10 cellular contexts compared by ENCODE assay signal in the genomic region with DNA sequence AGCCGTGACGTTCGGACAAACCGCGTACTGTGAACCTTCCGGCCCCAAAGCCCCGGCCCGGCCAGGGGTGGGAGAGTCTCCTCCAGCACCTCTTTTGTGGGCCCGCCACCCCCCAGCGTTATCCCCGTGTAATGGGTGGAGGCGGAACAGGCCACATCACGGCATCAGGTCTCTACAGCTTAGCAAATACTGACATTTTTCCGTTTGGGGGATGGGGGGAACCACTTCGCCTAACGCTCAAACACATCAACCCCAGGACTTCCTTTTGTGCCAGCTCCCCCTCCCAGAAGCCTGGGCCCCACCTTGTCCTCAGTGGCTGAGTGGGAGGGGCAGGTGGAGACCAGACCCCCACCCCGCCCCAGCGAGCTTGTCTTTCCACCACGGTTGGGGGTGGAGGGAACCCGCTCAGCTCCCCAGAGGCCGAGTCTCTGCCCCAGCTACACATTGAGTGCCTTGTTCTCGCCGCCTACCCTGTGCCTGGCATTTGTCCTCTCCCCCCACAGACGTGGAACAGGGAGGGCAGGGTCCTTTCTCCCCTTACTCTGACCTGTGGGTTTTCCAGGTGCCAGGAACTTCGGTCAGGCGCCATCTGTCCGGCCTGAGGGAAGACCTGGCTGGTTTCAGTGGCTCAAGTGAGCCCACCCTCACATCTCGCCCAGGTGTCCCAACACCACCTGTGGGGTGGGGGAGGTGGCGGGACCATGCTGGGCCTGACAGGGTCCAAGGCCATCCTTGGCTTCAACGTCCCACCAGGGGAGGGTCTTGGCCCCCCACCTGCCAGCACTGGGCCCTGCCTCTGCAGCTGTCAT. TPM values are rescaled to one million over a fixed set of nuclear protein-coding genes. Genes with fewer than 3 reads are reported as not detected.
DNase-seq lines count a peak whose midpoint lies in the region; ATAC-seq and TF ChIP-seq lines count a peak whose summit lies in the region.
"Had no signal": no experiment of that assay in that cellular context is flagged by ENCODE, and none has a peak within 500 bp of the region (broad histone marks: within the 10 kb centered on the region; RNA-seq: fewer than 3 reads in every experiment).

No MANE protein-coding gene starts in this region.

- H3K9ac ChIP-seq in SK-N-SH = no peak overlapping the region
- H3K9ac ChIP-seq in fibroblast of lung (ENCODE audit: insufficient read depth, low read length) = no peak overlapping the region

- CTCF ChIA-PET in SK-N-SH (lab: Yijun Ruan, JAX) = interaction anchor here (0.7 to 2.5 kb wide), 3 partner anchors 11 to 175 kb away, joined by 3 to 7 read pairs (median 4); no protein-coding TSS in a partner anchor

- ATAC-seq in SK-N-SH treated with all-trans-retinoic acid at 6 μM for 48 hours (no peak), GM21576 (IDR thresholded peaks at IDR 0.05; ENCODE audit: unreplicated experiment) (no peak)

- H3K36me3 ChIP-seq in SK-N-SH (replicated peaks in 1 of 2; ENCODE audit: control insufficient read depth in 1 of 2, insufficient read depth in 2 of 2, low read length in 1 of 2) (peaks cover 4 to 41% of the 10 kb centered on the region in 2 experiments), WERI-Rb-1 (peaks cover 73% of the 10 kb centered on the region), fibroblast of lung (ENCODE audit: control insufficient read depth, insufficient read depth, low read length) (peaks cover 31% of the 10 kb centered on the region)

- peaks cover 9% of the 10 kb centered on the region for H3F3A ChIP-seq in SK-N-SH (replicated peaks; ENCODE audit: insufficient read depth)

- H3K9me3 ChIP-seq in SK-N-SH = no peaks in the 10 kb centered on the region
- H3K9me3 ChIP-seq in WERI-Rb-1 (ENCODE audit: severe bottlenecking) = no peaks in the 10 kb centered on the region
- H3K9me3 ChIP-seq in fibroblast of lung (ENCODE audit: control insufficient read depth, insufficient read depth, low read depth, low read length) = no peaks in the 10 kb centered on the region

- no peaks in the 10 kb centered on the region for H3K27me3 ChIP-seq in SK-N-SH (ENCODE audit: insufficient read depth)
- no peaks in the 10 kb centered on the region for H3K27me3 ChIP-seq in WERI-Rb-1 (ENCODE audit: insufficient read depth, low read depth, severe bottlenecking)
- no peaks in the 10 kb centered on the region for H3K27me3 ChIP-seq in fibroblast of lung (ENCODE audit: control insufficient read depth, insufficient read depth, low read length)

- H3K27ac ChIP-seq in SK-N-SH (ENCODE audit: low read depth in 2 of 2, low read length in 1 of 2) (peak overlapping the region in 1 of 2 experiments; percentile 12; a peak in 1 of 4 replicates), WERI-Rb-1 (peak overlapping the region; percentile 29; the same call in 1 of the 2 replicates), fibroblast of lung (ENCODE audit: insufficient read depth, low read length) (peak overlapping the region; percentile 34)

- H3K4me3 ChIP-seq in SK-N-SH (ENCODE audit: low read depth in 2 of 2, low read length in 1 of 2) (no peak overlapping the region), WERI-Rb-1 (ENCODE audit: low read depth, low read length) (no peak overlapping the region), fibroblast of lung (replicated peaks in 1 of 4; ENCODE audit: control extremely low read depth in 1 of 4, insufficient read depth in 1 of 4, low read depth in 3 of 4, low read length in 4 of 4) (no peak overlapping the region)

- no peak overlapping the region for H3K4me2 ChIP-seq in SK-N-SH
- no peak overlapping the region for H3K4me2 ChIP-seq in fibroblast of lung (ENCODE audit: extremely low read depth, insufficient read depth, low read length)

- DNase-seq in SK-N-SH = peak; percentile 43
- DNase-seq in WERI-Rb-1 = no peak
- DNase-seq in fibroblast of lung (ENCODE audit: low read depth in 2 of 2) = no peak
- DNase-seq in stimulated activated CD8-positive, alpha-beta memory T cell treated with anti-CD3 and anti-CD28 coated beads, Interleukin-7, amount 100 ng/mL, for 4 hours (ENCODE audit: low read depth in 2 of 2) = peak; percentile 21 to 51
- no peak for DNase-seq in AML-193 (lab: John Stamatoyannopoulos, UW)
- no peak for DNase-seq in C1 segment of cervical spinal cord (lab: John Stamatoyannopoulos, UW)
- DNase-seq: activated CD4-positive, CD25-positive, alpha-beta regulatory T cell; NCI-H1694 had no signal

- H3K4me1 ChIP-seq in SK-N-SH (ENCODE audit: control insufficient read depth in 1 of 2, insufficient read depth in 2 of 2, low read depth in 1 of 2, low read length in 1 of 2) = peaks cover 5 to 9% of the 10 kb centered on the region in 2 experiments; a peak in 1 of 4 replicates
- peaks cover 8% of the 10 kb centered on the region for H3K4me1 ChIP-seq in fibroblast of lung (ENCODE audit: control insufficient read depth, extremely low read depth, insufficient read depth, low read length)

- WGBS in SK-N-SH (ENCODE audit: low lambda C conversion rate) = 78% methylated on average over 25 of the region's 30 CpGs

- no peak overlapping the region for H2AFZ ChIP-seq in SK-N-SH (ENCODE audit: low read depth)
- H2AFZ ChIP-seq in fibroblast of lung (ENCODE audit: low read length) = no peak overlapping the region

- TF ChIP-seq EP300 in SK-N-SH (IDR thresholded peaks at IDR 0.05; ENCODE audit: borderline replicate concordance in 1 of 2, low read depth in 1 of 2, low read length in 1 of 2) = no peak

- H3K79me2 ChIP-seq in SK-N-SH (ENCODE audit: insufficient read depth) (no peaks in the 10 kb centered on the region), fibroblast of lung (ENCODE audit: control insufficient read depth, insufficient read depth, low read length) (no peaks in the 10 kb centered on the region)

- POLR2A ChIA-PET in SK-N-SH (lab: Yijun Ruan, JAX) = no interaction called here

- TF ChIP-seq CTCF in SK-N-SH (IDR thresholded peaks at IDR 0.05) (no peak), WERI-Rb-1 (IDR thresholded peaks at IDR 0.05; ENCODE audit: low read depth, low read length) (no peak), fibroblast of lung (conservative IDR thresholded peaks at IDR 0.05 in 1 of 2, IDR thresholded peaks at IDR 0.05 in 1 of 2; ENCODE audit: low read depth in 1 of 2, low read length in 2 of 2) (no peak)

- no peaks in the 10 kb centered on the region for H3K9me2 ChIP-seq in SK-N-SH

- H4K20me1 ChIP-seq in SK-N-SH (ENCODE audit: insufficient read depth) = peaks cover 10% of the 10 kb centered on the region; the same call in 1 of the 2 replicates
- no peaks in the 10 kb centered on the region for H4K20me1 ChIP-seq in fibroblast of lung (ENCODE audit: control insufficient read depth, extremely low read depth, insufficient read depth, low read length)

- TF ChIP-seq RAD21 in SK-N-SH (IDR thresholded peaks at IDR 0.05; ENCODE audit: low read length) = no peak

TF ChIP-seq in SK-N-SH, 30 proteins besides CTCF, POLR2A, EP300 and RAD21:
- TF ChIP-seq NRF1 (IDR thresholded peaks at IDR 0.05; ENCODE audit: low read depth, low read length) (no peak), POLR2AphosphoS5 (IDR thresholded peaks at IDR 0.05; ENCODE audit: low read depth, low read length) (no peak)
TF ChIP-seq in SK-N-SH: peak in this region for 0.

TF ChIP-seq in SK-N-SH treated with all-trans-retinoic acid at 6 μM for 48 hours, 23 proteins besides CTCF, POLR2A, EP300 and RAD21:
- TF ChIP-seq ZNF70 (CRISPR knock-in tag; IDR thresholded peaks at IDR 0.05) (no peak), PPARA (CRISPR knock-in tag; IDR thresholded peaks at IDR 0.05; ENCODE audit: borderline replicate concordance) (no peak), OSR1 (CRISPR knock-in tag; IDR thresholded peaks at IDR 0.05) (no peak), ISL1 (CRISPR knock-in tag; IDR thresholded peaks at IDR 0.05) (no peak)
- TF ChIP-seq, protein P1, sequence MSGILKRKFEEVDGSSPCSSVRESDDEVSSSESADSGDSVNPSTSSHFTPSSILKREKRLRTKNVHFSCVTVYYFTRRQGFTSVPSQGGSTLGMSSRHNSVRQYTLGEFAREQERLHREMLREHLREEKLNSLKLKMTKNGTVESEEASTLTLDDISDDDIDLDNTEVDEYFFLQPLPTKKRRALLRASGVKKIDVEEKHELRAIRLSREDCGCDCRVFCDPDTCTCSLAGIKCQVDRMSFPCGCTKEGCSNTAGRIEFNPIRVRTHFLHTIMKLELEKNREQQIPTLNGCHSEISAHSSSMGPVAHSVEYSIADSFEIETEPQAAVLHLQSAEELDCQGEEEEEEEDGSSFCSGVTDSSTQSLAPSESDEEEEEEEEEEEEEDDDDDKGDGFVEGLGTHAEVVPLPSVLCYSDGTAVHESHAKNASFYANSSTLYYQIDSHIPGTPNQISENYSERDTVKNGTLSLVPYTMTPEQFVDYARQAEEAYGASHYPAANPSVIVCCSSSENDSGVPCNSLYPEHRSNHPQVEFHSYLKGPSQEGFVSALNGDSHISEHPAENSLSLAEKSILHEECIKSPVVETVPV (CRISPR knock-in tag; IDR thresholded peaks at IDR 0.05) = no peak

RNA-seq across cellular contexts. Expression of a gene that starts 29.6 kb away (rescaled TPM):
- polyA plus RNA-seq in SK-N-SH (2012; rRNA removed) (24.2 and 29.1 TPM in 2 replicates), fibroblast of lung (13.5 and 18.7 TPM in 2 replicates)
- polyA plus RNA-seq in SK-N-SH (2012; cell fraction: cytosol; rRNA removed) = 7.5 and 15.9 TPM in 2 replicates
- polyA plus RNA-seq in SK-N-SH (2012; cell fraction: nucleus; rRNA removed) = 95.7 and 113 TPM in 2 replicates
- 69.1 and 75.8 TPM in 2 replicates for total RNA-seq in fibroblast of lung
- 33.2 and 49.9 TPM in 2 replicates for polyA plus RNA-seq in fibroblast of lung (2012)
- polyA minus RNA-seq in fibroblast of lung (ENCODE audit: low replicate concordance) = 118 and 132 TPM in 2 replicates

RNA-seq across cellular contexts. Expression of a gene that starts 36.1 kb away (rescaled TPM):
- polyA plus RNA-seq in SK-N-SH (2012; rRNA removed) (0.49 and 0.61 TPM in 2 replicates), fibroblast of lung (0.67 and 0.73 TPM in 2 replicates)
- polyA plus RNA-seq in SK-N-SH (2012; cell fraction: cytosol; rRNA removed) = 0.42 and 0.54 TPM in 2 replicates
- 1.4 TPM in 2 replicates for polyA plus RNA-seq in SK-N-SH (2012; cell fraction: nucleus; rRNA removed)
- total RNA-seq in fibroblast of lung = 2.8 and 5.8 TPM in 2 replicates
- 1.5 and 2.0 TPM in 2 replicates for polyA plus RNA-seq in fibroblast of lung (2012)
- 0.59 and 1.2 TPM in 2 replicates for polyA minus RNA-seq in fibroblast of lung (ENCODE audit: low replicate concordance)

RNA-seq across cellular contexts. Expression of a gene that starts 41.4 kb away (rescaled TPM):
- polyA plus RNA-seq in SK-N-SH (2012; rRNA removed) (0.05 and 0.06 TPM in 2 replicates), fibroblast of lung (0.06 TPM in 1 of 2 replicates, not detected in the other)
- polyA plus RNA-seq in SK-N-SH (2012; cell fraction: cytosol; rRNA removed) = not detected in 2 replicates
- 0.27 and 0.43 TPM in 2 replicates for polyA plus RNA-seq in SK-N-SH (2012; cell fraction: nucleus; rRNA removed)
- under 0.01 and 0.17 TPM in 2 replicates for total RNA-seq in fibroblast of lung
- not detected in 2 replicates for polyA plus RNA-seq in fibroblast of lung (2012)
- not detected in 2 replicates for polyA minus RNA-seq in fibroblast of lung (ENCODE audit: low replicate concordance)

Comparison
In these comparisons a context has a peak if more than half of its experiments do, and no peak if none do; other contexts are left out.
1. DNase-seq: peak in SK-N-SH (single experiment) and stimulated activated CD8-positive, alpha-beta memory T cell treated with anti-CD3 and anti-CD28 coated beads, Interleukin-7, amount 100 ng/mL, for 4 hours (2 of 2); none in WERI-Rb-1 (single experiment), fibroblast of lung (0 of 2), AML-193 (0 of 2) and C1 segment of cervical spinal cord (0 of 14).